In genomic region chr17:54172654-54173316, GRCh38 we compare ENCODE assay signal across 8 cellular contexts.
DNase-seq lines count a peak whose midpoint lies in the region; ATAC-seq and TF ChIP-seq lines count a peak whose summit lies in the region.

No MANE protein-coding gene starts in this region.

- peak; percentile 77 for TF ChIP-seq CTCF in LNCaP clone FGC (IDR thresholded peaks at IDR 0.05; ENCODE audit: control insufficient read depth, extremely low read depth, insufficient read depth)

- no peak for ATAC-seq in GM18861 (IDR thresholded peaks at IDR 0.05; ENCODE audit: unreplicated experiment)
- no peak for ATAC-seq in GM19023 (IDR thresholded peaks at IDR 0.05; ENCODE audit: unreplicated experiment)

- DNase-seq in DMS53 (lab: John Stamatoyannopoulos, UW) = peak; percentile 55
- DNase-seq in LNCaP clone FGC (ENCODE audit: low read depth) = peak; percentile 1
- peak; percentile 22 for DNase-seq in cerebellum (ENCODE audit: low spot score)
- DNase-seq in myocyte (ENCODE audit: low read depth) = peak; percentile 53
- DNase-seq in DMS79 treated with DMSO at 0.1 percent for 48 hours (lab: John Stamatoyannopoulos, UW) = no peak
- no peak for DNase-seq in HCEC 1CT

- H3K4me3 ChIP-seq in LNCaP clone FGC (ENCODE audit: low read depth, low read length) = no peak overlapping the region

Comparison
In these comparisons a context has a peak if more than half of its experiments do, and no peak if none do; other contexts are left out.
1. DNase-seq: peak in DMS53 (single experiment), LNCaP clone FGC (single experiment), cerebellum (single experiment) and myocyte (single experiment); none in DMS79 treated with DMSO at 0.1 percent for 48 hours (single experiment) and HCEC 1CT (single experiment).